ENCODE assay signal across 8 cellular contexts in genomic region chr2:188291617-188292445, GRCh38. TPM values are rescaled to one million over a fixed set of nuclear protein-coding genes. Genes with fewer than 3 reads are reported as not detected.
DNase-seq lines count a peak whose midpoint lies in the region; ATAC-seq, FAIRE-seq and TF ChIP-seq lines count a peak whose summit lies in the region.

TSS of gene GULP1 (plus strand) at chr2:188291874. CDS start at chr2:188477703, 185,829 bp downstream.

- no peaks in the 10 kb centered on the region for H3K27me3 ChIP-seq in skeletal muscle tissue (ENCODE audit: control insufficient read depth in 3 of 3, insufficient read depth in 3 of 3, low read length in 3 of 3)

- H3K27ac ChIP-seq in C4-2B: peak within 1 kb of the TSS; percentile 95
- peak within 1 kb of the TSS; percentile 84 for H3K27ac ChIP-seq in skeletal muscle tissue (ENCODE audit: low read depth, low read length)

- POLR2A ChIA-PET in HEK293T (lab: Yijun Ruan, JAX): interaction anchor here (0.9 to 2.9 kb wide), 20 partner anchors 10 to 141 kb away, joined by 3 to 31 read pairs (median 6); no protein-coding TSS in a partner anchor

- TF ChIP-seq CTCF in C4-2B (conservative IDR thresholded peaks at IDR 0.05): peak; percentile 80

- peak; percentile 40 for FAIRE-seq in RCC 7860 (lab: Jason Lieb, UNC)

- H3K9me3 ChIP-seq in skeletal muscle tissue (ENCODE audit: control insufficient read depth in 3 of 3, low read length in 3 of 3): no peaks in the 10 kb centered on the region

- peaks cover 11 to 16% (median 13%) of the 10 kb centered on the region in 3 donors for H3K4me1 ChIP-seq in skeletal muscle tissue (ENCODE audit: control insufficient read depth in 3 of 3, insufficient read depth in 3 of 3, low read length in 3 of 3)

- no peak for ATAC-seq in GM18517 (IDR thresholded peaks at IDR 0.05; ENCODE audit: unreplicated experiment)

- no peaks in the 10 kb centered on the region for H3K36me3 ChIP-seq in skeletal muscle tissue (ENCODE audit: control insufficient read depth in 3 of 3, insufficient read depth in 3 of 3, low read length in 3 of 3)

- peak within 1 kb of the TSS; percentile 89 to 92 (median 89) for H3K9ac ChIP-seq in skeletal muscle tissue (ENCODE audit: low read depth in 1 of 3, low read length in 3 of 3)

- DNase-seq in HEK293T (ENCODE audit: extremely low spot score) (peak; percentile 70), RCC 7860 (ENCODE audit: low spot score) (peak; percentile 56), cerebellum (ENCODE audit: low spot score) (no peak), inferior parietal cortex (ENCODE audit: extremely low spot score) (peak; percentile 66), middle frontal gyrus (ENCODE audit: extremely low spot score, low spot score) (no peak)

- CTCF ChIA-PET in HEK293T (lab: Yijun Ruan, JAX): interaction anchor here (0.6 to 2.1 kb wide), 6 partner anchors 10 to 704 kb away, joined by 3 to 6 read pairs (median 4); no protein-coding TSS in a partner anchor

- H3K4me3 ChIP-seq in skeletal muscle tissue (ENCODE audit: low read length in 3 of 3): peak within 1 kb of the TSS; percentile 81 to 92 (median 88)

TF ChIP-seq in HEK293T, 16 proteins besides CTCF, POLR2A, EP300 and RAD21:
- TF ChIP-seq SP1 (IDR thresholded peaks at IDR 0.05) (no peak), TARDBP (IDR thresholded peaks at IDR 0.05) (0 out of 2 replicates have a peak, but pooled peaks have one; percentile 61)
TF ChIP-seq in HEK293T: peak in this region for 1.

RNA-seq across cellular contexts. Expression of gene GULP1, which starts in this region (rescaled TPM):
- 70.8 TPM for total RNA-seq in cerebellum
- 21.9 TPM for total RNA-seq in skeletal muscle tissue

Comparison
In these comparisons a context has a peak if more than half of its experiments do, and no peak if none do; other contexts are left out.
1. DNase-seq: peak in HEK293T (single experiment), RCC 7860 (single experiment) and inferior parietal cortex (single experiment); none in cerebellum (single experiment) and middle frontal gyrus (single experiment).